26 cellular contexts compared by ENCODE assay signal in the genomic region with DNA sequence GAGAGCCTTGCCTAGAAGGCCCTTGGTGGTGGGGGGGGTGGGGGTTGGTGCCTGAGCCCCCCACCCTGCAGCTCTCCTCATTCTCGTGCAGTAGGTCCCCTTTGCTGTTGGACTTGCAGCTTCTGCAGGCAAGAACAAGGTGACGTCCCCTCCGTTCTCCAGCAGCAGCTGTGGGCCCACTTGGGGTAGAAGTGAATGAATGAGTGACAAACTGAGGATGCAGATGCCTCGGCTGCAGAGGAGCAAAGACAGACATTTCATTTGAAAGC.
"Had no signal": no experiment of that assay in that cellular context is flagged by ENCODE, and none has a peak within 500 bp of the region (broad histone marks: within the 10 kb centered on the region; RNA-seq: fewer than 3 reads in every experiment).

No MANE protein-coding gene starts in this region.

- H3K4me3 ChIP-seq: dorsolateral prefrontal cortex, esophagus squamous epithelium, lung, mucosa of descending colon, ovary, psoas muscle, suprapubic skin, transverse colon, upper lobe of right lung, uterus had no signal

- H3K4me3 Mint-ChIP-seq: immature natural killer cell; memory B cell; mesothelial cell of epicardium; naive thymus-derived CD4-positive, alpha-beta T cell; nephron progenitor cell; stimulated activated naive CD8-positive, alpha-beta T cell treated with anti-CD3 and anti-CD28 coated beads, Interleukin-15, amount 100 ng/mL, for 72 hours had no signal

- H3K27me3 ChIP-seq: ovary, transverse colon, uterus had no signal

- ATAC-seq: mucosa of descending colon; naive thymus-derived CD4-positive, alpha-beta T cell; psoas muscle; stimulated activated naive CD8-positive, alpha-beta T cell treated with anti-CD3 and anti-CD28 coated beads, Interleukin-15, amount 100 ng/mL, for 72 hours; upper lobe of right lung had no signal

- H3K27ac Mint-ChIP-seq: immature natural killer cell; memory B cell; mesothelial cell of epicardium; nephron progenitor cell; stimulated activated naive CD8-positive, alpha-beta T cell treated with anti-CD3 and anti-CD28 coated beads, Interleukin-15, amount 100 ng/mL, for 72 hours had no signal

- H3K4me1 Mint-ChIP-seq: immature natural killer cell; memory B cell; stimulated activated naive CD8-positive, alpha-beta T cell treated with anti-CD3 and anti-CD28 coated beads, Interleukin-15, amount 100 ng/mL, for 72 hours had no signal

- DNase-seq: effector CD8-positive, alpha-beta T cell; esophagus squamous epithelium; foreskin melanocyte; immature natural killer cell; islet precursor cell; naive thymus-derived CD4-positive, alpha-beta T cell; nephron progenitor cell; occipital lobe; small intestine; stimulated activated CD4-positive, alpha-beta T cell treated with anti-CD3 and anti-CD28 coated beads, Interleukin-15, amount 100 ng/mL, for 24 hours; stimulated activated CD4-positive, alpha-beta T cell treated with anti-CD3 and anti-CD28 coated beads, Interleukin-2, amount 100 ng/mL, for 48 hours; stimulated activated naive CD4-positive, alpha-beta T cell; stimulated activated naive CD8-positive, alpha-beta T cell treated with anti-CD3 and anti-CD28 coated beads, Interleukin-15, amount 100 ng/mL, for 72 hours; transverse colon; uterus had no signal

- H3K4me1 ChIP-seq: psoas muscle, upper lobe of right lung had no signal

- H3K9me3 ChIP-seq: mucosa of descending colon, ovary, psoas muscle, transverse colon, upper lobe of right lung, uterus had no signal

- FAIRE-seq: colon, endothelial cell of umbilical vein, small intestine had no signal

- H3K27ac ChIP-seq: esophagus squamous epithelium, ovary, psoas muscle, suprapubic skin, transverse colon, upper lobe of right lung, uterus had no signal

- H3K36me3 ChIP-seq: esophagus squamous epithelium, ovary, suprapubic skin, transverse colon, upper lobe of right lung, uterus had no signal

- H3K36me3 Mint-ChIP-seq: immature natural killer cell, memory B cell had no signal
